33 cellular contexts compared by ENCODE assay signal in the genomic region with DNA sequence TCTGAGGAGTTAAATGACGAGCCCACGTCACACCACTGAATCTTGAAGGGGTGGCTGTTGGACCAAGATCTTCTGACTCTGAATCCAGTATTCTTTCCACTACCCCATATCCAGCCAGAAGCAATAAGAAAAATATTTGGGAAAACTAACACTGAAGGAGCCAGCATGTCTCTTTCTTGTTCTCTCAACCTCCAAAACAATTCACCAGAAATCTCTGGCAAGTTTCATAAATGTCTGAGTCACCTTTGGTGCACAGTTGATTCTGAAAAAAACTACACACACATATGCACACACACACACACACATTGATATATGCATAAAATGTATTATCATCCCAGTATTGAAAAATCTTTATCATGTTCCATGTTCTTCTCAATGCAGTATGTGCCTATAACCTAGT.
"Had no signal": no experiment of that assay in that cellular context is flagged by ENCODE, and none has a peak within 500 bp of the region (broad histone marks: within the 10 kb centered on the region; RNA-seq: fewer than 3 reads in every experiment).

No MANE protein-coding gene starts in this region.

- FAIRE-seq: endometrium had no signal

- H3K4me1 ChIP-seq: colonic mucosa, testis had no signal

- H3K4me1 Mint-ChIP-seq: activated naive CD4-positive, alpha-beta T cell treated with anti-CD3 and anti-CD28 coated beads, Interleukin-2, amount 10 ng/mL, durations not matched to agents 7 days and 5 days; activated naive CD8-positive, alpha-beta T cell treated with anti-CD3 and anti-CD28 coated beads, Interleukin-2, amount 10 ng/mL, durations not matched to agents 7 days and 5 days; immature natural killer cell; naive thymus-derived CD4-positive, alpha-beta T cell; T-helper 17 cell had no signal

- H3K4me3 Mint-ChIP-seq: activated naive CD4-positive, alpha-beta T cell treated with anti-CD3 and anti-CD28 coated beads, Interleukin-2, amount 10 ng/mL, durations not matched to agents 7 days and 5 days; activated naive CD8-positive, alpha-beta T cell treated with anti-CD3 and anti-CD28 coated beads, Interleukin-2, amount 10 ng/mL, durations not matched to agents 7 days and 5 days; immature natural killer cell; naive thymus-derived CD4-positive, alpha-beta T cell; neural crest cell; T-helper 17 cell had no signal

- H3K9me3 Mint-ChIP-seq: activated naive CD4-positive, alpha-beta T cell treated with anti-CD3 and anti-CD28 coated beads, Interleukin-2, amount 10 ng/mL, durations not matched to agents 7 days and 5 days; activated naive CD8-positive, alpha-beta T cell treated with anti-CD3 and anti-CD28 coated beads, Interleukin-2, amount 10 ng/mL, durations not matched to agents 7 days and 5 days; immature natural killer cell; neural crest cell had no signal

- H3K27ac Mint-ChIP-seq: activated naive CD4-positive, alpha-beta T cell treated with anti-CD3 and anti-CD28 coated beads, Interleukin-2, amount 10 ng/mL, durations not matched to agents 7 days and 5 days; activated naive CD8-positive, alpha-beta T cell treated with anti-CD3 and anti-CD28 coated beads, Interleukin-2, amount 10 ng/mL, durations not matched to agents 7 days and 5 days; immature natural killer cell; T-helper 17 cell had no signal

- H3K27me3 ChIP-seq: body of pancreas, cardiac muscle cell, colonic mucosa, esophagus squamous epithelium, heart left ventricle, testis, upper lobe of left lung, vagina had no signal

- H3K4me3 ChIP-seq: body of pancreas, cardiac muscle cell, colonic mucosa, esophagus squamous epithelium, heart left ventricle, spleen, testis, upper lobe of left lung, vagina had no signal

- H3K36me3 Mint-ChIP-seq: activated naive CD4-positive, alpha-beta T cell treated with anti-CD3 and anti-CD28 coated beads, Interleukin-2, amount 10 ng/mL, durations not matched to agents 7 days and 5 days; activated naive CD8-positive, alpha-beta T cell treated with anti-CD3 and anti-CD28 coated beads, Interleukin-2, amount 10 ng/mL, durations not matched to agents 7 days and 5 days; immature natural killer cell; naive thymus-derived CD4-positive, alpha-beta T cell had no signal

- H3K36me3 ChIP-seq: cardiac muscle cell, colonic mucosa, esophagus squamous epithelium, heart left ventricle, spleen, upper lobe of left lung, vagina, WERI-Rb-1 had no signal

- H3K9me3 ChIP-seq: body of pancreas, colonic mucosa, esophagus squamous epithelium, heart left ventricle, spleen, testis, upper lobe of left lung, vagina had no signal

- ATAC-seq: activated CD4-positive, CD25-positive, alpha-beta regulatory T cell treated with anti-CD3 and anti-CD28 coated beads, Interleukin-2, amount 50 U/mL, for 24 hours; body of pancreas; heart left ventricle; naive thymus-derived CD4-positive, alpha-beta T cell; T-helper 17 cell had no signal

- DNase-seq: activated CD4-positive, alpha-beta T cell treated with anti-CD3 and anti-CD28 coated beads for 48 hours; activated CD4-positive, alpha-beta T cell treated with anti-CD3 and anti-CD28 coated beads, Interleukin-2, amount 50 U/mL, for 48 hours; activated CD8-positive, alpha-beta memory T cell treated with anti-CD3 and anti-CD28 coated beads for 24 hours; activated gamma-delta T cell; activated naive CD4-positive, alpha-beta T cell treated with anti-CD3 and anti-CD28 coated beads, Interleukin-2, amount 10 ng/mL, durations not matched to agents 7 days and 5 days; activated naive CD8-positive, alpha-beta T cell treated with anti-CD3 and anti-CD28 coated beads, Interleukin-2, amount 10 ng/mL, durations not matched to agents 7 days and 5 days; amniotic stem cell; body of pancreas; cerebellar nuclear complex; colonic mucosa; effector CD8-positive, alpha-beta T cell; esophagus squamous epithelium; heart left ventricle; hypothalamus; immature natural killer cell; midbrain; naive thymus-derived CD4-positive, alpha-beta T cell; occipital lobe; right cardiac atrium; spleen; stimulated activated CD4-positive, alpha-beta T cell treated with anti-CD3 and anti-CD28 coated beads, Interleukin-2, amount 100 ng/mL, for 48 hours; stimulated activated naive CD4-positive, alpha-beta T cell treated with Interleukin-2 at 50 U/mL for 16 hours; T-helper 17 cell; T1000; testis; upper lobe of left lung; WERI-Rb-1 had no signal

- H3K27ac ChIP-seq: body of pancreas, cardiac muscle cell, colonic mucosa, epithelial cell of prostate, esophagus squamous epithelium, heart left ventricle, spleen, testis, upper lobe of left lung, vagina, WERI-Rb-1 had no signal

- H3K27me3 Mint-ChIP-seq: activated naive CD8-positive, alpha-beta T cell treated with anti-CD3 and anti-CD28 coated beads, Interleukin-2, amount 10 ng/mL, durations not matched to agents 7 days and 5 days had no signal
